ENCODE assay signal across 24 cellular contexts in the genomic region with DNA sequence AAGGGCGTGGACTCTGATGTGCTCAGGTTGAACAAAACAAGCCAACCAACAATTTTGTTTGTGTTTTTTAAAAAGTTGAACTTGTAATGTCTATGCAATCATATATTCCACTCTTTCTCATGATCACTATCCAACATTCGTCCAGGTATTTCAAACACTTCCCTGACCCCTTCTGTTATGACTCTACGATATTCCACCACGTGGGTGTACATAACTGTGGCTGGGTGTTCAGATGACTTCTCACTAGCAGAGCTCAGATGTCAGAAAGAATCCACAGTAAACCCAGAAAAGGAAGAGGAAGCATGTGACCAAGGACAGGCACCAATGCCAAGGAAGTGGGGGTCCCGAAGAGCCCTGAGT. TPM values are rescaled to one million over a fixed set of nuclear protein-coding genes. Genes with fewer than 3 reads are reported as not detected.
DNase-seq lines count a peak whose midpoint lies in the region; ATAC-seq, FAIRE-seq and TF ChIP-seq lines count a peak whose summit lies in the region.
"Had no signal": no experiment of that assay in that cellular context is flagged by ENCODE, and none has a peak within 500 bp of the region (broad histone marks: within the 10 kb centered on the region; RNA-seq: fewer than 3 reads in every experiment).

No MANE protein-coding gene starts in this region.

- FAIRE-seq in HepG2 (lab: Jason Lieb, UNC), result no peak

- in situ Hi-C loops in HepG2 (cut with HindIII; ENCODE audit: extremely low pct_ligation_motif_present, low pct_unique_long_range_greater_than_20kb), result no loop called here
- in situ Hi-C loops in gastrocnemius medialis (cut with MboI; ENCODE audit: low sequenced_read_pairs in 4 of 4), result no loop called here

- H3K4me2 ChIP-seq in HepG2 (ENCODE audit: low read depth, low read length), result peak overlapping the region; percentile 92
- no peak overlapping the region for H3K4me2 ChIP-seq in smooth muscle cell
- H3K4me2 ChIP-seq: SK-N-SH had no signal

- H3K9ac ChIP-seq in HepG2 (ENCODE audit: insufficient read depth, low read depth, low read length) (peak overlapping the region; percentile 73), smooth muscle cell (ENCODE audit: low read depth) (no peak overlapping the region)
- H3K9ac ChIP-seq: SK-N-SH had no signal

- POLR2A ChIA-PET in Caco-2 (lab: Charles Lee) (interaction anchor here (0.6 to 1.5 kb wide), 2 partner anchors 13 to 19 kb away, joined by 4 to 6 read pairs; a partner anchor contains a TSS), HepG2 (lab: Yijun Ruan, JAX) (interaction anchor here (0.6 to 4.3 kb wide), 13 partner anchors 9 to 718 kb away, joined by 3 to 71 read pairs (median 4); a partner anchor contains a TSS)

- H3F3A ChIP-seq in smooth muscle cell (ENCODE audit: low read depth), result no peaks in the 10 kb centered on the region

- H3K4me1 Mint-ChIP-seq in Caco-2 (ENCODE audit: low read depth, unreplicated experiment), result peaks cover 38% of the 10 kb centered on the region
- peaks cover 21% of the 10 kb centered on the region for H3K4me1 Mint-ChIP-seq in activated T-helper 2 cell treated with anti-CD3 and anti-CD28 coated beads, Interferon-gamma antibody, Interleukin-2, Interleukin-4, amounts not matched to agents 10 μg/mL and 5 μg/mL and 100 μg/mL, durations not matched to agents 14 hours and 24 hours and 36 hours (ENCODE audit: low read depth)
- H3K4me1 Mint-ChIP-seq: CD4-positive, alpha-beta memory T cell; naive thymus-derived CD8-positive, alpha-beta T cell had no signal

- DNase-seq in Caco-2 (no peak), HepG2 (ENCODE audit: low spot score) (no peak), gastrocnemius medialis (no peak), smooth muscle cell (lab: John Stamatoyannopoulos, UW; ENCODE audit: unreplicated experiment) (no peak), MV-4-11 (lab: John Stamatoyannopoulos, UW) (no peak)
- no peak for DNase-seq in activated T-helper 2 cell treated with anti-CD3 and anti-CD28 coated beads, Interferon-gamma antibody, Interleukin-2, Interleukin-4, amounts not matched to agents 10 μg/mL and 5 μg/mL and 100 μg/mL, durations not matched to agents 14 hours and 24 hours and 36 hours (ENCODE audit: low spot score)
- DNase-seq: activated CD4-positive, CD25-positive, alpha-beta regulatory T cell treated with anti-CD3 and anti-CD28 coated beads, Interleukin-2, amount 50 U/mL, for 72 hours; activated naive CD8-positive, alpha-beta T cell treated with anti-CD3 and anti-CD28 coated beads, Interleukin-2, amount 50 U/mL, for 24 hours; CD4-positive, alpha-beta memory T cell; DND-41; esophagus squamous epithelium; KG1; naive thymus-derived CD8-positive, alpha-beta T cell; NCI-H1048; NCI-H446 treated with DMSO at 0.1 percent for 48 hours; NK-92 treated with Interleukin-12 subunit alpha and Interleukin-12 subunit beta, amount 100 ng/mL, for 24 hours; posterior cingulate gyrus; SK-N-SH; spleen; stimulated activated CD4-positive, alpha-beta T cell treated with anti-CD3 and anti-CD28 coated beads, Interleukin-4, amount 100 ng/mL, for 4 hours had no signal

- no peak for TF ChIP-seq RAD21 in HepG2 (CRISPR knock-in tag; IDR thresholded peaks at IDR 0.05)

- no peaks in the 10 kb centered on the region for H4K20me1 ChIP-seq in HepG2 (ENCODE audit: insufficient read depth, low read length)
- peaks cover 14% of the 10 kb centered on the region for H4K20me1 ChIP-seq in smooth muscle cell (ENCODE audit: low read depth)

- H3K79me2 ChIP-seq in HepG2 (ENCODE audit: insufficient read depth, low read length) (peaks cover 11% of the 10 kb centered on the region), smooth muscle cell (ENCODE audit: low read depth) (no peaks in the 10 kb centered on the region)

- H2AFZ ChIP-seq in HepG2 (ENCODE audit: low read length), result no peak overlapping the region
- no peak overlapping the region for H2AFZ ChIP-seq in smooth muscle cell (ENCODE audit: low read depth)

- peak; percentile 3; the same call in 2 of the 3 replicates for ATAC-seq in HepG2
- no peak for ATAC-seq in gastrocnemius medialis
- no peak for ATAC-seq in HG02852 (IDR thresholded peaks at IDR 0.05; ENCODE audit: unreplicated experiment)
- ATAC-seq in GM18868 (IDR thresholded peaks at IDR 0.05; ENCODE audit: unreplicated experiment), result no peak
- ATAC-seq: activated naive CD8-positive, alpha-beta T cell treated with anti-CD3 and anti-CD28 coated beads, Interleukin-2, amount 50 U/mL, for 24 hours; naive thymus-derived CD8-positive, alpha-beta T cell had no signal

- H3K4me3 Mint-ChIP-seq in Caco-2 (ENCODE audit: unreplicated experiment), result peak overlapping the region; percentile 59
- H3K4me3 Mint-ChIP-seq in activated T-helper 2 cell treated with anti-CD3 and anti-CD28 coated beads, Interferon-gamma antibody, Interleukin-2, Interleukin-4, amounts not matched to agents 10 μg/mL and 5 μg/mL and 100 μg/mL, durations not matched to agents 14 hours and 24 hours and 36 hours (ENCODE audit: low read depth), result no peak overlapping the region
- H3K4me3 Mint-ChIP-seq: activated naive CD8-positive, alpha-beta T cell treated with anti-CD3 and anti-CD28 coated beads, Interleukin-2, amount 50 U/mL, for 24 hours; CD4-positive, alpha-beta memory T cell; naive thymus-derived CD8-positive, alpha-beta T cell had no signal

- TF ChIP-seq CTCF in Caco-2 (IDR thresholded peaks at IDR 0.05; ENCODE audit: insufficient read depth in 1 of 2, low read depth in 1 of 2, low read length in 1 of 2, severe bottlenecking in 1 of 2, unreplicated experiment in 1 of 2) (no peak), HepG2 (CRISPR knock-in tag; IDR thresholded peaks at IDR 0.05) (no peak), gastrocnemius medialis (IDR thresholded peaks at IDR 0.05 in 4 of 5, conservative IDR thresholded peaks at IDR 0.05 in 1 of 5) (no peak), smooth muscle cell (IDR thresholded peaks at IDR 0.05; ENCODE audit: borderline replicate concordance, insufficient read depth, poor library complexity, severe bottlenecking) (no peak)

- H3K27ac ChIP-seq in HepG2 (ENCODE audit: extremely low read length, insufficient read depth, low read length), result peak overlapping the region; percentile 84
- peak overlapping the region; percentile 79 to 91 (median 84) for H3K27ac ChIP-seq in gastrocnemius medialis
- no peak overlapping the region for H3K27ac ChIP-seq in smooth muscle cell (ENCODE audit: low read depth)
- H3K27ac ChIP-seq: dorsolateral prefrontal cortex, spleen had no signal

- H3K36me3 ChIP-seq in Caco-2 (ENCODE audit: control insufficient read depth, insufficient read depth, low read length) (no peaks in the 10 kb centered on the region), HepG2 (replicated peaks in 1 of 2; ENCODE audit: control insufficient read depth in 1 of 2, insufficient read depth in 2 of 2, low read length in 2 of 2) (no peaks in the 10 kb centered on the region), gastrocnemius medialis (no peaks in the 10 kb centered on the region), smooth muscle cell (ENCODE audit: low read depth) (no peaks in the 10 kb centered on the region)
- H3K36me3 ChIP-seq: spleen had no signal

- no peaks in the 10 kb centered on the region for H3K27me3 ChIP-seq in Caco-2 (replicated peaks; ENCODE audit: control insufficient read depth, insufficient read depth, low read length)
- no peaks in the 10 kb centered on the region for H3K27me3 ChIP-seq in HepG2 (ENCODE audit: control insufficient read depth in 1 of 2, insufficient read depth in 2 of 2, low read length in 2 of 2)
- no peaks in the 10 kb centered on the region for H3K27me3 ChIP-seq in gastrocnemius medialis
- H3K27me3 ChIP-seq in smooth muscle cell (ENCODE audit: low read depth), result no peaks in the 10 kb centered on the region
- H3K27me3 ChIP-seq: esophagus squamous epithelium had no signal

- CTCF ChIA-PET in Caco-2 (lab: Charles Lee), result interaction anchor here (0.7 to 1.3 kb wide), 4 partner anchors 9 to 37 kb away, joined by 3 to 7 read pairs (median 4); no protein-coding TSS in a partner anchor
- CTCF ChIA-PET in HepG2 (lab: Yijun Ruan, JAX; ENCODE audit: low intra/inter-chr PET ratio, low total read pairs), result no interaction called here

- peak overlapping the region; percentile 96 for H3K27ac Mint-ChIP-seq in Caco-2 (ENCODE audit: unreplicated experiment)
- peak overlapping the region; percentile 9 for H3K27ac Mint-ChIP-seq in activated T-helper 2 cell treated with anti-CD3 and anti-CD28 coated beads, Interferon-gamma antibody, Interleukin-2, Interleukin-4, amounts not matched to agents 10 μg/mL and 5 μg/mL and 100 μg/mL, durations not matched to agents 14 hours and 24 hours and 36 hours
- H3K27ac Mint-ChIP-seq: activated naive CD8-positive, alpha-beta T cell treated with anti-CD3 and anti-CD28 coated beads, Interleukin-2, amount 50 U/mL, for 24 hours; CD4-positive, alpha-beta memory T cell; naive thymus-derived CD8-positive, alpha-beta T cell had no signal

- TF ChIP-seq POLR2A in HepG2 (IDR thresholded peaks at IDR 0.05; ENCODE audit: insufficient read depth in 1 of 2, low read depth in 2 of 2, low read length in 2 of 2) (no peak), gastrocnemius medialis (IDR thresholded peaks at IDR 0.05) (no peak)

- intact Hi-C loops in Caco-2 (cut with micrococcal nuclease; ENCODE audit: unreplicated experiment), result no loop called here
- intact Hi-C loops in activated T-helper 2 cell treated with anti-CD3 and anti-CD28 coated beads, Interferon-gamma antibody, Interleukin-2, Interleukin-4, amounts not matched to agents 10 μg/mL and 5 μg/mL and 100 μg/mL, durations not matched to agents 14 hours and 24 hours and 36 hours (cut with micrococcal nuclease), result loop anchor here (10.0 kb wide), 1 partner anchor 153 kb away; a partner anchor contains a TSS
- intact Hi-C loops in HepG2 (cut with micrococcal nuclease; ENCODE audit: unreplicated experiment), result no loop called here
- intact Hi-C loops in gastrocnemius medialis (cut with DNase I; ENCODE audit: low total_unique reads), result no loop called here

- H3K9me3 Mint-ChIP-seq in Caco-2 (ENCODE audit: unreplicated experiment), result no peaks in the 10 kb centered on the region
- no peaks in the 10 kb centered on the region for H3K9me3 Mint-ChIP-seq in activated T-helper 2 cell treated with anti-CD3 and anti-CD28 coated beads, Interferon-gamma antibody, Interleukin-2, Interleukin-4, amounts not matched to agents 10 μg/mL and 5 μg/mL and 100 μg/mL, durations not matched to agents 14 hours and 24 hours and 36 hours
- H3K9me3 Mint-ChIP-seq: activated naive CD8-positive, alpha-beta T cell treated with anti-CD3 and anti-CD28 coated beads, Interleukin-2, amount 50 U/mL, for 24 hours; CD4-positive, alpha-beta memory T cell had no signal

- H3K9me3 ChIP-seq in Caco-2 (no peaks in the 10 kb centered on the region), HepG2 (ENCODE audit: low read length) (no peaks in the 10 kb centered on the region), gastrocnemius medialis (no peaks in the 10 kb centered on the region), smooth muscle cell (replicated peaks; ENCODE audit: low read depth) (no peaks in the 10 kb centered on the region)
- H3K9me3 ChIP-seq: esophagus squamous epithelium, SK-N-SH, spleen had no signal

- BruUV-seq in Caco-2 (replicated peaks; lab: Mats Ljungman, UMichigan) (TSS peak; percentile 90), HepG2 (replicated peaks; lab: Mats Ljungman, UMichigan) (TSS peak; percentile 96)

- WGBS in HepG2 (ENCODE audit: low lambda C conversion rate), result 65% methylated on average over 5 of the region's 5 CpGs
- 92% methylated on average over 5 of the region's 5 CpGs for WGBS in smooth muscle cell (ENCODE audit: low lambda C conversion rate)

- TF ChIP-seq EP300 in HepG2 (IDR thresholded peaks at IDR 0.05; ENCODE audit: low read depth in 2 of 2, low read length in 2 of 2) (no peak), HepG2 (CRISPR knock-in tag; IDR thresholded peaks at IDR 0.05; ENCODE audit: borderline replicate concordance) (no peak)

- no peaks in the 10 kb centered on the region for H3K27me3 Mint-ChIP-seq in Caco-2 (ENCODE audit: insufficient read depth, unreplicated experiment)
- H3K27me3 Mint-ChIP-seq in activated T-helper 2 cell treated with anti-CD3 and anti-CD28 coated beads, Interferon-gamma antibody, Interleukin-2, Interleukin-4, amounts not matched to agents 10 μg/mL and 5 μg/mL and 100 μg/mL, durations not matched to agents 14 hours and 24 hours and 36 hours (ENCODE audit: low read depth), result peaks cover 9% of the 10 kb centered on the region

- H3K4me3 ChIP-seq in Caco-2 (ENCODE audit: low read depth, low read length), result no peak overlapping the region
- H3K4me3 ChIP-seq in HepG2 (replicated peaks in 1 of 3; ENCODE audit: insufficient read depth in 1 of 3, low read depth in 2 of 3, low read length in 3 of 3), result peak overlapping the region in 2 of 3 experiments; percentile 41 to 63; a peak in 4 of 6 replicates
- no peak overlapping the region for H3K4me3 ChIP-seq in gastrocnemius medialis
- H3K4me3 ChIP-seq in smooth muscle cell, result no peak overlapping the region
- H3K4me3 ChIP-seq: dorsolateral prefrontal cortex, esophagus squamous epithelium, lung, spleen had no signal

- no peaks in the 10 kb centered on the region for H3K36me3 Mint-ChIP-seq in Caco-2 (ENCODE audit: insufficient read depth, unreplicated experiment)
- no peaks in the 10 kb centered on the region for H3K36me3 Mint-ChIP-seq in activated T-helper 2 cell treated with anti-CD3 and anti-CD28 coated beads, Interferon-gamma antibody, Interleukin-2, Interleukin-4, amounts not matched to agents 10 μg/mL and 5 μg/mL and 100 μg/mL, durations not matched to agents 14 hours and 24 hours and 36 hours (ENCODE audit: low read depth)
- H3K36me3 Mint-ChIP-seq: CD4-positive, alpha-beta memory T cell; naive thymus-derived CD8-positive, alpha-beta T cell had no signal

- H3K4me1 ChIP-seq in Caco-2 (peaks cover 36% of the 10 kb centered on the region), HepG2 (ENCODE audit: insufficient read depth, low read length) (peaks cover 58% of the 10 kb centered on the region), gastrocnemius medialis (peaks cover 64 to 67% of the 10 kb centered on the region in 2 donors), smooth muscle cell (ENCODE audit: low read depth) (no peaks in the 10 kb centered on the region)
- H3K4me1 ChIP-seq: spleen had no signal

RNA-seq across cellular contexts. Expression of a gene that starts 19.9 kb away (rescaled TPM):
- total RNA-seq in Caco-2 (2022) (12.1 and 12.4 TPM in 2 replicates), HepG2 (2016; rRNA removed; fragmentation: Illumina TruSeq; extraction: Trizol) (5.6 and 7.9 TPM in 2 replicates), gastrocnemius medialis (100 to 1,000 TPM in 2 of 4 donors, 10 to 100 TPM in 2; 15.6 to 305 (median 82.2) TPM), smooth muscle cell (4.7 and 5.5 TPM in 2 replicates)
- total RNA-seq in activated T-helper 2 cell treated with anti-CD3 and anti-CD28 coated beads, Interferon-gamma antibody, Interleukin-2, Interleukin-4, amounts not matched to agents 10 μg/mL and 5 μg/mL and 100 μg/mL, durations not matched to agents 14 hours and 24 hours and 36 hours, result 9.2 and 9.4 TPM in 2 replicates
- 1.3 TPM in 2 replicates for total RNA-seq in HepG2 (2016; cell fraction: cytosol; rRNA removed; fragmentation: Illumina TruSeq; extraction: Trizol; ENCODE audit: low read depth)
- 5.7 and 6.8 TPM in 2 replicates for total RNA-seq in HepG2 (2016; cell fraction: insoluble cytoplasmic fraction; rRNA removed; fragmentation: Illumina TruSeq; extraction: Trizol)
- total RNA-seq in HepG2 (2016; cell fraction: membrane; rRNA removed; fragmentation: Illumina TruSeq; extraction: Trizol), result 3.7 and 4.9 TPM in 2 replicates
- total RNA-seq in HepG2 (2016; cell fraction: nucleus; rRNA removed; fragmentation: Illumina TruSeq; extraction: Trizol), result 4.9 and 6.4 TPM in 2 replicates
- polyA plus RNA-seq in HepG2 (2011; rRNA removed) (17.2 and 20.5 TPM in 2 replicates), smooth muscle cell (2.2 and 5.3 TPM in 2 replicates)
- polyA plus RNA-seq in HepG2 (2011; cell fraction: cytosol; rRNA removed), result 9.8 and 14.5 TPM in 2 replicates
- 18.5 and 18.8 TPM in 2 replicates for polyA plus RNA-seq in HepG2 (2011; cell fraction: nucleus; rRNA removed)
- 6.4 and 8.5 TPM in 2 replicates for polyA plus RNA-seq in HepG2 (2012)
- 0.68 and 1.0 TPM in 2 replicates for polyA plus RNA-seq in HepG2 (2016; cell fraction: cytosol; fragmentation: Illumina TruSeq; extraction: Trizol; ENCODE audit: low read depth)
- 6.0 and 7.7 TPM in 2 replicates for polyA plus RNA-seq in HepG2 (2016; cell fraction: insoluble cytoplasmic fraction; fragmentation: Illumina TruSeq; extraction: Trizol; ENCODE audit: low read depth)
- 1.8 and 2.7 TPM in 2 replicates for polyA plus RNA-seq in HepG2 (2016; cell fraction: membrane; fragmentation: Illumina TruSeq; extraction: Trizol; ENCODE audit: low read depth)
- polyA plus RNA-seq in HepG2 (2016; cell fraction: nucleus; fragmentation: Illumina TruSeq; extraction: Trizol; ENCODE audit: insufficient read depth, low read depth), result 9.2 and 9.7 TPM in 2 replicates
- 11.9 and 17.0 TPM in 2 replicates for polyA minus RNA-seq in HepG2 (2011; rRNA and poly(A)+ RNA removed; ENCODE audit: low replicate concordance)
- 7.4 and 10.0 TPM in 2 replicates for polyA minus RNA-seq in HepG2 (2011; cell fraction: cytosol; rRNA and poly(A)+ RNA removed)
- 18.0 and 21.4 TPM in 2 replicates for polyA minus RNA-seq in HepG2 (2011; cell fraction: nucleus; rRNA and poly(A)+ RNA removed)
- total RNA-seq: CD4-positive, alpha-beta memory T cell; naive thymus-derived CD8-positive, alpha-beta T cell had no signal
- polyA plus RNA-seq: CD4-positive, alpha-beta memory T cell; naive thymus-derived CD8-positive, alpha-beta T cell had no signal

Comparison
In these comparisons a context has a peak if more than half of its experiments do, and no peak if none do; other contexts are left out.
1. H3K4me3 ChIP-seq: peak in HepG2 (2 of 3); none in Caco-2 (single experiment), gastrocnemius medialis (0 of 4) and smooth muscle cell (single experiment).